In the genomic region with DNA sequence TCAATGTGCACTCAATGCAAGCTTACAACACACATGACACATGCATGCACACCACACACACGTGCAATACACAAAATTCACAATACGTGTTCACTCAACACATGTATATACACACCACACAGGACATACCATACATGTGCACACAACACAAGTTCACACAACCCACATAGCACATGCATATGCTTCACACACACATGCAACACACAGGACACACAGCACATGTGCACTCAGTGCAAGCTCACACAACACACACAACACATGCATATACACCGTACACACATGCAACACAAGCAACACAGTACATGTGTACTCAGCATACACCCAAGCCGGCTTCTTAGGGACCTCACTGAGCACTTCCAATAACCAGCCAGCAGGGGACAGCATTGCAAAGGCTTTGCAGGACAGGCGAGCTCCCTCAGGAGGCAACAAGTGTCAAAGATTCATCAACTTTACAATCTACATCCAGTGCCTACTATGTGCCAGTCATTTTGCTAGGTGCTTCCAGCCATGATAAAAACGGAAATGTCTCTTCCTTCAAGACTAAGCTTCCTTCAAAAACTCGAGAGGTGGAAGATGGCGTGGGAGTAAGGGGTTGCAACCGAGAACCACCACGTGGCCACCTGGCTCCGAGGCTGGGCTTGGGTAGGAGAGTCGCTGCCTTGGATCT, we compare ENCODE assay signal across 8 cellular contexts.
DNase-seq lines count a peak whose midpoint lies in the region; ATAC-seq and TF ChIP-seq lines count a peak whose summit lies in the region.

No MANE protein-coding gene starts in this region.

- no peaks in the 10 kb centered on the region for H3K36me3 Mint-ChIP-seq in activated CD8-positive, alpha-beta memory T cell treated with anti-CD3 and anti-CD28 coated beads, Interleukin-2, amount 10 ng/mL, durations not matched to agents 7 days and 5 days

- H3K36me3 ChIP-seq in NT2/D1 (ENCODE audit: insufficient read depth, insufficient read length, low read length), result no peaks in the 10 kb centered on the region

- peaks cover 49% of the 10 kb centered on the region for H3K27me3 Mint-ChIP-seq in activated CD8-positive, alpha-beta memory T cell treated with anti-CD3 and anti-CD28 coated beads, Interleukin-2, amount 10 ng/mL, durations not matched to agents 7 days and 5 days

- peak; percentile 100 for TF ChIP-seq CTCF in AG10803 (conservative IDR thresholded peaks at IDR 0.05; ENCODE audit: low read length)
- TF ChIP-seq CTCF in epithelial cell of esophagus (IDR thresholded peaks at IDR 0.05; ENCODE audit: insufficient read depth, low read depth, low read length, missing control alignments), result peak; percentile 100

- no peak overlapping the region for H3K4me3 ChIP-seq in AG10803 (ENCODE audit: low read length)
- no peak overlapping the region for H3K4me3 ChIP-seq in NT2/D1 (ENCODE audit: insufficient read length, low read depth)
- no peak overlapping the region for H3K4me3 ChIP-seq in epithelial cell of esophagus (ENCODE audit: low read length)

- ATAC-seq in GM18868 (IDR thresholded peaks at IDR 0.05; ENCODE audit: unreplicated experiment) (peak; percentile 85), HG03378 (IDR thresholded peaks at IDR 0.05; ENCODE audit: unreplicated experiment) (peak; percentile 80)
- peak; percentile 84 for ATAC-seq in activated CD8-positive, alpha-beta memory T cell treated with anti-CD3 and anti-CD28 coated beads, Interleukin-2, amount 10 ng/mL, durations not matched to agents 7 days and 5 days

- H3K4me3 Mint-ChIP-seq in activated CD8-positive, alpha-beta memory T cell treated with anti-CD3 and anti-CD28 coated beads, Interleukin-2, amount 10 ng/mL, durations not matched to agents 7 days and 5 days, result no peak overlapping the region

- H3K27ac Mint-ChIP-seq in activated CD8-positive, alpha-beta memory T cell treated with anti-CD3 and anti-CD28 coated beads, Interleukin-2, amount 10 ng/mL, durations not matched to agents 7 days and 5 days, result no peak overlapping the region

- H3K4me1 ChIP-seq in NT2/D1 (ENCODE audit: insufficient read depth, insufficient read length), result peaks cover 7% of the 10 kb centered on the region

- CTCF ChIA-PET in activated CD8-positive, alpha-beta memory T cell treated with anti-CD3 and anti-CD28 coated beads, Interleukin-2, amount 10 ng/mL, durations not matched to agents 7 days and 5 days (lab: Charles Lee), result interaction anchor here (0.6 to 9.4 kb wide), 38 partner anchors 8 to 593 kb away, joined by 3 to 98 read pairs (median 4); a partner anchor contains a TSS

- no peak overlapping the region for H3K9ac ChIP-seq in NT2/D1 (ENCODE audit: insufficient read length, low read depth)

- peaks cover 17% of the 10 kb centered on the region for H3K4me1 Mint-ChIP-seq in activated CD8-positive, alpha-beta memory T cell treated with anti-CD3 and anti-CD28 coated beads, Interleukin-2, amount 10 ng/mL, durations not matched to agents 7 days and 5 days

- peak; percentile 79 for DNase-seq in AG10803 (ENCODE audit: low read depth)
- peak; percentile 83 for DNase-seq in NT2/D1 (ENCODE audit: low read depth, low spot score)
- peak; percentile 87 for DNase-seq in activated CD8-positive, alpha-beta memory T cell treated with anti-CD3 and anti-CD28 coated beads, Interleukin-2, amount 10 ng/mL, durations not matched to agents 7 days and 5 days
- DNase-seq in epithelial cell of esophagus (ENCODE audit: low read depth), result peak; percentile 88
- peak; percentile 89 for DNase-seq in myocyte (ENCODE audit: low read depth)
- peak; percentile 38 to 52 for DNase-seq in stimulated activated CD8-positive, alpha-beta memory T cell treated with anti-CD3 and anti-CD28 coated beads, Interleukin-7, amount 100 ng/mL, for 1 hour (ENCODE audit: low read depth in 2 of 2)

- H3K27me3 ChIP-seq in NT2/D1 (ENCODE audit: insufficient read depth, insufficient read length), result no peaks in the 10 kb centered on the region

- H3K9me3 Mint-ChIP-seq in activated CD8-positive, alpha-beta memory T cell treated with anti-CD3 and anti-CD28 coated beads, Interleukin-2, amount 10 ng/mL, durations not matched to agents 7 days and 5 days (ENCODE audit: low read depth), result no peaks in the 10 kb centered on the region

- no peaks in the 10 kb centered on the region for H3K9me3 ChIP-seq in NT2/D1 (ENCODE audit: insufficient read depth, low read length)
